ENCODE assay signal across 8 cellular contexts in genomic region chr13:46679369-46680180, GRCh38.
DNase-seq lines count a peak whose midpoint lies in the region; ATAC-seq and TF ChIP-seq lines count a peak whose summit lies in the region.

No MANE protein-coding gene starts in this region.

- 25 to 50% (median 34%) methylated on average over 12 of the region's 12 CpGs for WGBS in stomach, 5 donors

- H3K36me3 ChIP-seq in stomach, result peaks cover 0 to 12% (median 6%) of the 10 kb centered on the region in 4 donors

- peaks cover 31 to 79% (median 58%) of the 10 kb centered on the region in 4 donors for H3K4me1 ChIP-seq in stomach

- H3K4me3 ChIP-seq in stomach, result peak overlapping the region; percentile 23 to 33 (median 30)

- peaks cover 15% of the 10 kb centered on the region for H3K36me3 Mint-ChIP-seq in activated T-helper 2 cell treated with anti-CD3 and anti-CD28 coated beads, Interferon-gamma antibody, Interleukin-2, Interleukin-4, amounts not matched to agents 10 μg/mL and 5 μg/mL and 100 μg/mL, durations not matched to agents 14 hours and 24 hours and 36 hours (ENCODE audit: low read depth)
- peaks cover 0 to 8% (median 1%) of the 10 kb centered on the region in 3 donors for H3K36me3 Mint-ChIP-seq in immature natural killer cell

- no peak for TF ChIP-seq CTCF in stomach (IDR thresholded peaks at IDR 0.05)

- intact Hi-C loops in activated T-helper 2 cell treated with anti-CD3 and anti-CD28 coated beads, Interferon-gamma antibody, Interleukin-2, Interleukin-4, amounts not matched to agents 10 μg/mL and 5 μg/mL and 100 μg/mL, durations not matched to agents 14 hours and 24 hours and 36 hours (cut with micrococcal nuclease), result no loop called here
- intact Hi-C loops in stomach (cut with DNase I; ENCODE audit: low total_unique reads), result no loop called here

- H3K4me3 Mint-ChIP-seq in activated T-helper 2 cell treated with anti-CD3 and anti-CD28 coated beads, Interferon-gamma antibody, Interleukin-2, Interleukin-4, amounts not matched to agents 10 μg/mL and 5 μg/mL and 100 μg/mL, durations not matched to agents 14 hours and 24 hours and 36 hours (ENCODE audit: low read depth), result no peak overlapping the region
- H3K4me3 Mint-ChIP-seq in immature natural killer cell, result no peak overlapping the region

- TF ChIP-seq EP300 in stomach (IDR thresholded peaks at IDR 0.05), result no peak

- no peaks in the 10 kb centered on the region for H3K27me3 ChIP-seq in stomach

- H3K27ac Mint-ChIP-seq in activated T-helper 2 cell treated with anti-CD3 and anti-CD28 coated beads, Interferon-gamma antibody, Interleukin-2, Interleukin-4, amounts not matched to agents 10 μg/mL and 5 μg/mL and 100 μg/mL, durations not matched to agents 14 hours and 24 hours and 36 hours, result no peak overlapping the region
- H3K27ac Mint-ChIP-seq in immature natural killer cell, result no peak overlapping the region

- no peaks in the 10 kb centered on the region for H3K9me3 ChIP-seq in stomach

- H3K27ac ChIP-seq in stomach, result peak overlapping the region; percentile 71 to 88 (median 82)

- peaks cover 24% of the 10 kb centered on the region for H3K4me1 Mint-ChIP-seq in activated T-helper 2 cell treated with anti-CD3 and anti-CD28 coated beads, Interferon-gamma antibody, Interleukin-2, Interleukin-4, amounts not matched to agents 10 μg/mL and 5 μg/mL and 100 μg/mL, durations not matched to agents 14 hours and 24 hours and 36 hours (ENCODE audit: low read depth)
- peaks cover 20 to 32% of the 10 kb centered on the region in 2 donors for H3K4me1 Mint-ChIP-seq in immature natural killer cell

- DNase-seq in Ammon's horn (ENCODE audit: low spot score) (peak; percentile 31), immature natural killer cell (peak; percentile 70 to 75 (median 71)), stomach (no peak), amygdala (lab: John Stamatoyannopoulos, UW) (no peak), UCSD-AML1 (lab: John Stamatoyannopoulos, UW; ENCODE audit: unreplicated experiment) (no peak)
- peak; percentile 30 for DNase-seq in activated T-helper 2 cell treated with anti-CD3 and anti-CD28 coated beads, Interferon-gamma antibody, Interleukin-2, Interleukin-4, amounts not matched to agents 10 μg/mL and 5 μg/mL and 100 μg/mL, durations not matched to agents 14 hours and 24 hours and 36 hours (ENCODE audit: low spot score)

- no peak for TF ChIP-seq POLR2A in stomach (IDR thresholded peaks at IDR 0.05)

- no peaks in the 10 kb centered on the region for H3K27me3 Mint-ChIP-seq in activated T-helper 2 cell treated with anti-CD3 and anti-CD28 coated beads, Interferon-gamma antibody, Interleukin-2, Interleukin-4, amounts not matched to agents 10 μg/mL and 5 μg/mL and 100 μg/mL, durations not matched to agents 14 hours and 24 hours and 36 hours (ENCODE audit: low read depth)
- H3K27me3 Mint-ChIP-seq in immature natural killer cell (ENCODE audit: low read depth in 3 of 3), result peaks cover 0 to 2% (median 0%) of the 10 kb centered on the region in 3 donors

- H3K9me3 Mint-ChIP-seq in activated T-helper 2 cell treated with anti-CD3 and anti-CD28 coated beads, Interferon-gamma antibody, Interleukin-2, Interleukin-4, amounts not matched to agents 10 μg/mL and 5 μg/mL and 100 μg/mL, durations not matched to agents 14 hours and 24 hours and 36 hours, result no peaks in the 10 kb centered on the region
- no peaks in the 10 kb centered on the region for H3K9me3 Mint-ChIP-seq in immature natural killer cell

- ATAC-seq in GM18909 (IDR thresholded peaks at IDR 0.05; ENCODE audit: poor library complexity, unreplicated experiment) (peak; percentile 90), HG03066 (IDR thresholded peaks at IDR 0.05; ENCODE audit: low read depth, unreplicated experiment) (peak; percentile 90)

Comparison
In these comparisons a context has a peak if more than half of its experiments do, and no peak if none do; other contexts are left out.
1. DNase-seq: peak in Ammon's horn (single experiment), activated T-helper 2 cell treated with anti-CD3 and anti-CD28 coated beads, Interferon-gamma antibody, Interleukin-2, Interleukin-4, amounts not matched to agents 10 μg/mL and 5 μg/mL and 100 μg/mL, durations not matched to agents 14 hours and 24 hours and 36 hours (single experiment) and immature natural killer cell (3 of 3); none in stomach (single experiment), amygdala (0 of 56) and UCSD-AML1 (single experiment).